In genomic region chr10:29244978-29245377, GRCh38 we compare ENCODE assay signal across 33 cellular contexts. TPM values are rescaled to one million over a fixed set of nuclear protein-coding genes. Genes with fewer than 3 reads are reported as not detected.
"Had no signal": no experiment of that assay in that cellular context is flagged by ENCODE, and none has a peak within 500 bp of the region (broad histone marks: within the 10 kb centered on the region; RNA-seq: fewer than 3 reads in every experiment).

No MANE protein-coding gene starts in this region.

- H3K36me3 ChIP-seq: esophagus muscularis mucosa, gastroesophageal sphincter, heart left ventricle, neutrophil, prostate gland, right atrium auricular region, stomach, thoracic aorta, tibial nerve, upper lobe of right lung, uterus had no signal

- H3K9me3 Mint-ChIP-seq: natural killer cell had no signal

- H3K36me3 Mint-ChIP-seq: natural killer cell; stimulated activated effector memory CD8-positive, alpha-beta T cell treated with anti-CD3 and anti-CD28 coated beads, Interleukin-12 subunit alpha, Interleukin-12 subunit beta, amount 100 ng/mL, for 72 hours had no signal

- H3K4me2 ChIP-seq: hepatocyte had no signal

- H3K4me1 ChIP-seq: esophagus muscularis mucosa, foreskin keratinocyte, gastroesophageal sphincter, heart left ventricle, prostate gland, right atrium auricular region, stomach, upper lobe of right lung, uterus had no signal

- H3K79me2 ChIP-seq: hepatocyte had no signal

- ATAC-seq: foreskin keratinocyte; gastroesophageal sphincter; heart left ventricle; left lobe of liver; natural killer cell; stimulated activated effector memory CD8-positive, alpha-beta T cell treated with anti-CD3 and anti-CD28 coated beads, Interleukin-12 subunit alpha, Interleukin-12 subunit beta, amount 100 ng/mL, for 72 hours; upper lobe of right lung had no signal

- DNase-seq: cortex of kidney; effector CD8-positive, alpha-beta T cell; foreskin keratinocyte; heart left ventricle; kidney; mesendoderm; natural killer cell; stimulated activated CD4-positive, alpha-beta T cell treated with anti-CD3 and anti-CD28 coated beads, Interleukin-2, amount 100 ng/mL, for 24 hours; stimulated activated CD4-positive, alpha-beta T cell treated with anti-CD3 and anti-CD28 coated beads, Interleukin-4, amount 100 ng/mL, for 24 hours; stimulated activated naive CD4-positive, alpha-beta T cell treated with Interleukin-2 at 50 U/mL for 16 hours; stomach; upper lobe of right lung; uterus had no signal

- H3K27ac ChIP-seq: esophagus muscularis mucosa, foreskin keratinocyte, gastroesophageal sphincter, heart left ventricle, hepatocyte, neutrophil, prostate gland, right atrium auricular region, stomach, thoracic aorta, upper lobe of right lung, uterus had no signal

- H3K9me3 ChIP-seq: esophagus muscularis mucosa, gastroesophageal sphincter, heart left ventricle, neutrophil, prostate gland, right atrium auricular region, stomach, thoracic aorta, tibial nerve, upper lobe of right lung, uterus had no signal

- H3K27ac Mint-ChIP-seq: natural killer cell; stimulated activated effector memory CD8-positive, alpha-beta T cell treated with anti-CD3 and anti-CD28 coated beads, Interleukin-12 subunit alpha, Interleukin-12 subunit beta, amount 100 ng/mL, for 72 hours had no signal

- H3K27me3 ChIP-seq: heart left ventricle, hepatocyte, neutrophil, right atrium auricular region, stomach, tibial nerve, uterus had no signal

- H3K4me1 Mint-ChIP-seq: central memory CD8-positive, alpha-beta T cell; natural killer cell; stimulated activated effector memory CD8-positive, alpha-beta T cell treated with anti-CD3 and anti-CD28 coated beads, Interleukin-12 subunit alpha, Interleukin-12 subunit beta, amount 100 ng/mL, for 72 hours had no signal

- H3K4me3 Mint-ChIP-seq: central memory CD8-positive, alpha-beta T cell; natural killer cell; stimulated activated effector memory CD8-positive, alpha-beta T cell treated with anti-CD3 and anti-CD28 coated beads, Interleukin-12 subunit alpha, Interleukin-12 subunit beta, amount 100 ng/mL, for 72 hours had no signal

- H2AFZ ChIP-seq: hepatocyte had no signal

- H3K4me3 ChIP-seq: esophagus muscularis mucosa, gastroesophageal sphincter, heart left ventricle, hepatocyte, lung, prostate gland, right atrium auricular region, stomach, thoracic aorta, tibial nerve, upper lobe of right lung, uterus had no signal

RNA-seq across cellular contexts. Expression of gene LYZL1, which starts 43.9 kb away (rescaled TPM):
- total RNA-seq: endothelial cell of umbilical vein, epithelial cell of proximal tubule, esophagus muscularis mucosa, fibroblast of lung, foreskin keratinocyte, gastroesophageal sphincter, heart left ventricle, hepatocyte, kidney, left lobe of liver, liver, lung, natural killer cell, omental fat pad, right atrium auricular region, sciatic nerve, stomach, subcutaneous adipose tissue, thoracic aorta, tibial nerve, upper lobe of right lung, uterus had no signal
- polyA plus RNA-seq: endothelial cell of umbilical vein, fibroblast of lung, foreskin keratinocyte, heart left ventricle, hepatocyte, liver, lung, neural cell, stomach had no signal
